15 cellular contexts compared by ENCODE assay signal in genomic region chr11:2846470-2846869, GRCh38. TPM values are rescaled to one million over a fixed set of nuclear protein-coding genes. Genes with fewer than 3 reads are reported as not detected.
DNase-seq lines count a peak whose midpoint lies in the region; TF ChIP-seq lines count a peak whose summit lies in the region.
"Had no signal": no experiment of that assay in that cellular context is flagged by ENCODE, and none has a peak within 500 bp of the region (broad histone marks: within the 10 kb centered on the region; RNA-seq: fewer than 3 reads in every experiment).

No MANE protein-coding gene starts in this region.

- CTCF ChIA-PET in Caco-2 (lab: Charles Lee), result no interaction called here

- TF ChIP-seq CTCF in Caco-2 (IDR thresholded peaks at IDR 0.05; ENCODE audit: insufficient read depth in 1 of 2, low read depth in 1 of 2, low read length in 1 of 2, severe bottlenecking in 1 of 2, unreplicated experiment in 1 of 2), result no peak
- no peak for TF ChIP-seq CTCF in nephron progenitor cell (IDR thresholded peaks at IDR 0.05)
- no peak for TF ChIP-seq CTCF in smooth muscle cell (IDR thresholded peaks at IDR 0.05; ENCODE audit: borderline replicate concordance, insufficient read depth, poor library complexity, severe bottlenecking)

- H3K4me2 ChIP-seq in smooth muscle cell, result peak overlapping the region; percentile 53

- no peaks in the 10 kb centered on the region for H3F3A ChIP-seq in smooth muscle cell (ENCODE audit: low read depth)

- H3K9me3 ChIP-seq in Caco-2 (no peaks in the 10 kb centered on the region), NT2/D1 (ENCODE audit: insufficient read depth, low read length) (no peaks in the 10 kb centered on the region), smooth muscle cell (replicated peaks; ENCODE audit: low read depth) (no peaks in the 10 kb centered on the region)
- H3K9me3 ChIP-seq: BLaER1 treated with 17β-estradiol and CSF1 and Interleukin-3, amounts not matched to agents 10 nM and 100 nM had no signal

- H3K27me3 ChIP-seq in Caco-2 (replicated peaks; ENCODE audit: control insufficient read depth, insufficient read depth, low read length), result no peaks in the 10 kb centered on the region
- H3K27me3 ChIP-seq in NT2/D1 (ENCODE audit: insufficient read depth, insufficient read length), result peaks cover 16% of the 10 kb centered on the region
- H3K27me3 ChIP-seq in smooth muscle cell (ENCODE audit: low read depth), result no peaks in the 10 kb centered on the region
- H3K27me3 ChIP-seq: BLaER1 treated with 17β-estradiol and CSF1 and Interleukin-3, amounts not matched to agents 10 nM and 100 nM had no signal

- H3K9me3 Mint-ChIP-seq in Caco-2 (ENCODE audit: unreplicated experiment) (no peaks in the 10 kb centered on the region), nephron progenitor cell (no peaks in the 10 kb centered on the region)
- H3K9me3 Mint-ChIP-seq: CD8-positive, alpha-beta T cell; HFFc6; IgD-negative memory B cell had no signal

- POLR2A ChIA-PET in Caco-2 (lab: Charles Lee), result no interaction called here

- WGBS in smooth muscle cell (ENCODE audit: low lambda C conversion rate), result 90% methylated on average over 11 of the region's 11 CpGs

- H3K36me3 Mint-ChIP-seq in Caco-2 (ENCODE audit: insufficient read depth, unreplicated experiment) (no peaks in the 10 kb centered on the region), nephron progenitor cell (ENCODE audit: low read depth) (no peaks in the 10 kb centered on the region)

- no peaks in the 10 kb centered on the region for H3K36me3 ChIP-seq in Caco-2 (ENCODE audit: control insufficient read depth, insufficient read depth, low read length)
- H3K36me3 ChIP-seq in NT2/D1 (ENCODE audit: insufficient read depth, insufficient read length, low read length), result no peaks in the 10 kb centered on the region
- H3K36me3 ChIP-seq in smooth muscle cell (ENCODE audit: low read depth), result no peaks in the 10 kb centered on the region
- H3K36me3 ChIP-seq: BLaER1 treated with 17β-estradiol and CSF1 and Interleukin-3, amounts not matched to agents 10 nM and 100 nM had no signal

- H2AFZ ChIP-seq in smooth muscle cell (ENCODE audit: low read depth), result no peak overlapping the region

- H3K27me3 Mint-ChIP-seq in Caco-2 (ENCODE audit: insufficient read depth, unreplicated experiment) (no peaks in the 10 kb centered on the region), nephron progenitor cell (ENCODE audit: low read depth, poor library complexity) (peaks cover 8% of the 10 kb centered on the region)
- H3K27me3 Mint-ChIP-seq: IgD-negative memory B cell had no signal

- H3K79me2 ChIP-seq in smooth muscle cell (ENCODE audit: low read depth), result no peaks in the 10 kb centered on the region

- peak overlapping the region; percentile 27 for H3K27ac Mint-ChIP-seq in Caco-2 (ENCODE audit: unreplicated experiment)
- H3K27ac Mint-ChIP-seq in nephron progenitor cell, result peak overlapping the region; percentile 25
- H3K27ac Mint-ChIP-seq: CD8-positive, alpha-beta T cell; HFFc6; IgD-negative memory B cell had no signal

- H3K9ac ChIP-seq in NT2/D1 (ENCODE audit: insufficient read length, low read depth) (peak overlapping the region; percentile 45), smooth muscle cell (ENCODE audit: low read depth) (no peak overlapping the region)
- H3K9ac ChIP-seq: BLaER1 treated with 17β-estradiol and CSF1 and Interleukin-3, amounts not matched to agents 10 nM and 100 nM had no signal

- H3K4me3 ChIP-seq in Caco-2 (ENCODE audit: low read depth, low read length), result no peak overlapping the region
- no peak overlapping the region for H3K4me3 ChIP-seq in NT2/D1 (ENCODE audit: insufficient read length, low read depth)
- no peak overlapping the region for H3K4me3 ChIP-seq in smooth muscle cell
- H3K4me3 ChIP-seq: BLaER1 treated with 17β-estradiol and CSF1 and Interleukin-3, amounts not matched to agents 10 nM and 100 nM had no signal

- DNase-seq in Caco-2, result no peak
- DNase-seq in NT2/D1 (ENCODE audit: low read depth, low spot score), result no peak
- no peak for DNase-seq in nephron progenitor cell
- no peak for DNase-seq in smooth muscle cell (lab: John Stamatoyannopoulos, UW; ENCODE audit: unreplicated experiment)
- DNase-seq in NCI-H69 (lab: John Stamatoyannopoulos, UW), result no peak
- no peak for DNase-seq in stimulated activated CD4-positive, alpha-beta T cell treated with anti-CD3 and anti-CD28 coated beads, Interleukin-12 subunit alpha, Interleukin-12 subunit beta, amount 100 ng/mL, for 4 hours
- no peak for DNase-seq in NCI-H524 (lab: John Stamatoyannopoulos, UW)
- DNase-seq: 8988T; CD8-positive, alpha-beta T cell; DMS 273 treated with DMSO at 0.1 percent for 48 hours; DMS53; HFFc6 had no signal

- intact Hi-C loops in Caco-2 (cut with micrococcal nuclease; ENCODE audit: unreplicated experiment), result no loop called here

- no TSS peak for BruUV-seq in Caco-2 (replicated peaks; lab: Mats Ljungman, UMichigan)

- H3K4me3 Mint-ChIP-seq in Caco-2 (ENCODE audit: unreplicated experiment), result no peak overlapping the region
- no peak overlapping the region for H3K4me3 Mint-ChIP-seq in nephron progenitor cell
- H3K4me3 Mint-ChIP-seq: CD8-positive, alpha-beta T cell; HFFc6; IgD-negative memory B cell had no signal

- H3K4me1 Mint-ChIP-seq in Caco-2 (ENCODE audit: low read depth, unreplicated experiment) (peaks cover 5% of the 10 kb centered on the region), nephron progenitor cell (peaks cover 21% of the 10 kb centered on the region)
- H3K4me1 Mint-ChIP-seq: IgD-negative memory B cell had no signal

- H4K20me1 ChIP-seq in smooth muscle cell (ENCODE audit: low read depth), result no peaks in the 10 kb centered on the region

- peaks cover 6% of the 10 kb centered on the region; the same call in 1 of the 2 replicates for H3K4me1 ChIP-seq in Caco-2
- H3K4me1 ChIP-seq in NT2/D1 (ENCODE audit: insufficient read depth, insufficient read length), result peaks cover 19% of the 10 kb centered on the region
- peaks cover 7% of the 10 kb centered on the region for H3K4me1 ChIP-seq in smooth muscle cell (ENCODE audit: low read depth)

- H3K27ac ChIP-seq in smooth muscle cell (ENCODE audit: low read depth), result no peak overlapping the region
- H3K27ac ChIP-seq: BLaER1 treated with 17β-estradiol and CSF1 and Interleukin-3, amounts not matched to agents 10 nM and 100 nM; HL-60 had no signal

RNA-seq across cellular contexts. Expression of gene CDKN1C, which starts 39.1 kb away (rescaled TPM):
- total RNA-seq in Caco-2 (2022) (15.0 and 25.5 TPM in 2 replicates), smooth muscle cell (171 and 194 TPM in 2 replicates)
- polyA plus RNA-seq in smooth muscle cell, result 303 and 392 TPM in 2 replicates
- polyA plus RNA-seq: IgD-negative memory B cell had no signal
